9 cellular contexts compared by ENCODE assay signal in genomic region chr16:61596648-61597047, GRCh38.
"Had no signal": no experiment of that assay in that cellular context is flagged by ENCODE, and none has a peak within 500 bp of the region (broad histone marks: within the 10 kb centered on the region; RNA-seq: fewer than 3 reads in every experiment).

No MANE protein-coding gene starts in this region.

- ATAC-seq: GM23338, HCT116 had no signal

- H3K9me3 ChIP-seq: HAP-1 had no signal

- H3K4me3 ChIP-seq: GM23248, GM23338, HAP-1 had no signal

- DNase-seq: GM23248, GOT3, H7, H9, HCEC 1CT, HFFc6 had no signal

- H3K4me1 Mint-ChIP-seq: GM23338, H9 had no signal

- H3K4me1 ChIP-seq: HAP-1 had no signal

- H3K4me3 Mint-ChIP-seq: GM23338, H9, HFFc6 had no signal

- H3K9ac ChIP-seq: GM23248 had no signal

- H2AFZ ChIP-seq: GM23248, GM23338 had no signal

- H3K4me2 ChIP-seq: GM23338 had no signal

- H3K27ac Mint-ChIP-seq: GM23338, H9, HFFc6 had no signal

- H3K36me3 ChIP-seq: HAP-1 had no signal

- H3K27ac ChIP-seq: GM23248 had no signal
